21 cellular contexts compared by ENCODE assay signal in the genomic region with DNA sequence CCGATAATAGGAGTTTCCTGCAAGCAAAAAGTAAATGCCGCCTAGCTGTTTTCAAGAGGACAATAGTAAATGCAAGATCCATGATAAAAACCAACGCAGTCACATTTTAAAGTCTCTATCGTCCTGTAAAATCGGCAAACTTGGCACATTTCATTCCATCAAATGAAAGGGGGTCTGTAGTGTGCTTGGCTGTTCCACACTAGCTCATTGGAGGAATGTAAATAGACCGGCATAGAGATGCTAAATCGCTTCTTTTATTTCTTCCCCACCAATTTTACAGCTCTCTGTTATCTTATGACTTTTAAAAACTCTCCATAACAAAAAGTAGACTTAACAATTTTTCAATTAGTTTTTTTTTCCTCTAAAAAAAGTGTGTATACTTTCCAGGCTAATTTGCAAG.
"Had no signal": no experiment of that assay in that cellular context is flagged by ENCODE, and none has a peak within 500 bp of the region (broad histone marks: within the 10 kb centered on the region; RNA-seq: fewer than 3 reads in every experiment).

No MANE protein-coding gene starts in this region.

- H3K36me3 ChIP-seq: colonic mucosa, right lobe of liver, tibial nerve, uterus had no signal

- H3K4me3 ChIP-seq: colonic mucosa, psoas muscle, right lobe of liver, tibial nerve, uterus had no signal

- FAIRE-seq: small intestine had no signal

- H3K9me3 ChIP-seq: colonic mucosa, psoas muscle, right lobe of liver, tibial nerve, uterus had no signal

- DNase-seq: activated CD4-positive, alpha-beta T cell treated with anti-CD3 and anti-CD28 coated beads for 48 hours; activated CD4-positive, CD25-positive, alpha-beta regulatory T cell; activated CD8-positive, alpha-beta memory T cell treated with anti-CD3 and anti-CD28 coated beads, Interleukin-2, amount 50 U/mL, for 4 hours; activated CD8-positive, alpha-beta T cell treated with anti-CD3 and anti-CD28 coated beads for 36 hours; activated naive CD4-positive, alpha-beta T cell treated with anti-CD3 and anti-CD28 coated beads, Interleukin-2, amount 10 ng/mL, durations not matched to agents 7 days and 5 days; activated naive CD8-positive, alpha-beta T cell treated with anti-CD3 and anti-CD28 coated beads, Interleukin-2, amount 50 U/mL, for 24 hours; activated T-cell treated with anti-CD3 and anti-CD28 coated beads, Interleukin-2, amount 50 U/mL, for 4 hours; colonic mucosa; erythroblast; foreskin melanocyte; naive thymus-derived CD8-positive, alpha-beta T cell; occipital lobe; psoas muscle; right lobe of liver; small intestine; stimulated activated CD4-positive, alpha-beta T cell treated with anti-CD3 and anti-CD28 coated beads, Interleukin-15, amount 100 ng/mL, for 24 hours; stimulated activated CD4-positive, alpha-beta T cell treated with anti-CD3 and anti-CD28 coated beads, Interleukin-2, amount 100 ng/mL, for 48 hours; T-helper 1 cell; T-helper 9 cell; uterus had no signal

- H3K27ac ChIP-seq: colonic mucosa, psoas muscle, right lobe of liver, tibial nerve, uterus had no signal

- H3K4me1 ChIP-seq: colonic mucosa, psoas muscle, right lobe of liver, tibial nerve, uterus had no signal

- H3K27me3 ChIP-seq: colonic mucosa, right lobe of liver, tibial nerve, uterus had no signal
